1 cellular context compared by ENCODE assay signal in genomic region chr2:15919716-15920444, GRCh38.
A peak's percentile ranks its signal among the peaks of the same experiment; 100 is the strongest.
TF ChIP-seq lines count a peak whose summit lies in the region.

No MANE protein-coding gene starts in this region.

TF ChIP-seq in HepG2, 621 proteins besides CTCF, POLR2A, EP300 and RAD21:
- TF ChIP-seq ATF7 (IDR thresholded peaks at IDR 0.05): 0 out of 2 replicates have a peak, but pooled peaks have one; percentile 11
- no peak for TF ChIP-seq ATF7 (CRISPR knock-in tag; IDR thresholded peaks at IDR 0.05)
- TF ChIP-seq ZFP37 (CRISPR knock-in tag; IDR thresholded peaks at IDR 0.05; ENCODE audit: borderline replicate concordance): no peak
- TF ChIP-seq ZNF577 (CRISPR knock-in tag; IDR thresholded peaks at IDR 0.05; ENCODE audit: borderline replicate concordance, low read depth): no peak
- no peak for TF ChIP-seq ATF4 (CRISPR knock-in tag; IDR thresholded peaks at IDR 0.05)
- no peak for TF ChIP-seq MNT (IDR thresholded peaks at IDR 0.05)
- no peak for TF ChIP-seq ZSCAN22 (CRISPR knock-in tag; IDR thresholded peaks at IDR 0.05)
- TF ChIP-seq GATA4 (IDR thresholded peaks at IDR 0.05; ENCODE audit: borderline replicate concordance, low read depth): no peak
- no peak for TF ChIP-seq AKAP8 (CRISPR knock-in tag; IDR thresholded peaks at IDR 0.05)
